17 cellular contexts compared by ENCODE assay signal in genomic region chr10:127939786-127940330, GRCh38. TPM values are rescaled to one million over a fixed set of nuclear protein-coding genes. Genes with fewer than 3 reads are reported as not detected.
DNase-seq lines count a peak whose midpoint lies in the region; TF ChIP-seq lines count a peak whose summit lies in the region.
"Had no signal": no experiment of that assay in that cellular context is flagged by ENCODE, and none has a peak within 500 bp of the region (broad histone marks: within the 10 kb centered on the region; RNA-seq: fewer than 3 reads in every experiment).

No MANE protein-coding gene starts in this region.

- no peaks in the 10 kb centered on the region for H3K79me2 ChIP-seq in MM.1S (ENCODE audit: low read length)

- TF ChIP-seq CTCF in MM.1S (IDR thresholded peaks at IDR 0.05; ENCODE audit: low read length) (no peak), chondrocyte (IDR thresholded peaks at IDR 0.05) (no peak)

- H3K4me3 ChIP-seq in MM.1S (ENCODE audit: low read length) (no peak overlapping the region), neuronal stem cell (ENCODE audit: low read length in 2 of 2) (no peak overlapping the region)
- H3K4me3 ChIP-seq: GM23338 had no signal

- peak overlapping the region; percentile 21 for H3K18ac ChIP-seq in neuronal stem cell (ENCODE audit: low read length)

- no peak overlapping the region for H3K4me3 Mint-ChIP-seq in chondrocyte (ENCODE audit: unreplicated experiment)
- H3K4me3 Mint-ChIP-seq: GM23338 had no signal

- H2AFZ ChIP-seq in MM.1S (ENCODE audit: low read length) (no peak overlapping the region), neuronal stem cell (ENCODE audit: low read length) (no peak overlapping the region)
- H2AFZ ChIP-seq: GM23338 had no signal

- peak overlapping the region; percentile 56 for H3K14ac ChIP-seq in neuronal stem cell (ENCODE audit: low read length)

- peak overlapping the region; percentile 44 for H4K91ac ChIP-seq in neuronal stem cell (ENCODE audit: low read depth, low read length, poor library complexity)

- no peaks in the 10 kb centered on the region for H3K79me1 ChIP-seq in neuronal stem cell (ENCODE audit: low read depth, low read length)

- no peaks in the 10 kb centered on the region for H3K27me3 Mint-ChIP-seq in chondrocyte (ENCODE audit: low read depth)

- H3K4me2 ChIP-seq in MM.1S (ENCODE audit: low read depth, low read length) (no peak overlapping the region), neuronal stem cell (ENCODE audit: insufficient read depth, low read length, poor library complexity, severe bottlenecking) (no peak overlapping the region)
- H3K4me2 ChIP-seq: GM23338 had no signal

- H3K4me1 ChIP-seq in MM.1S (ENCODE audit: low read length) (no peaks in the 10 kb centered on the region), neuronal stem cell (ENCODE audit: control insufficient read depth in 2 of 2, insufficient read depth in 1 of 2, low read depth in 1 of 2, low read length in 2 of 2) (peaks cover 0 to 5% of the 10 kb centered on the region in 2 donors)

- no peaks in the 10 kb centered on the region for H3K9me3 Mint-ChIP-seq in chondrocyte (ENCODE audit: low read depth)
- H3K9me3 Mint-ChIP-seq: GM23338 had no signal

- H3K4me1 Mint-ChIP-seq in chondrocyte (ENCODE audit: low read depth): peaks cover 62% of the 10 kb centered on the region

- DNase-seq in NCI-H1105 treated with DMSO at 0.1 percent for 48 hours (lab: John Stamatoyannopoulos, UW) (peak; percentile 16), NCI-H1105 (lab: John Stamatoyannopoulos, UW) (no peak), MM.1S (peak; percentile 38), chondrocyte (ENCODE audit: low spot score) (no peak), neuronal stem cell (ENCODE audit: low spot score) (no peak), COLO829 (ENCODE audit: low spot score) (no peak), kidney tubule cell (ENCODE audit: low spot score) (no peak)
- no peak for DNase-seq in activated T-cell treated with anti-CD3 and anti-CD28 coated beads, Interleukin-2, amount 50 U/mL, for 48 hours
- DNase-seq: DND-41, GDM1, NCI-H1694 treated with DMSO at 0.1 percent for 48 hours, NCI-H510A had no signal

- peak overlapping the region; percentile 39 for H3K23ac ChIP-seq in neuronal stem cell (ENCODE audit: low read depth, low read length, poor library complexity)

- no peaks in the 10 kb centered on the region for H3K9me2 ChIP-seq in MM.1S (replicated peaks; ENCODE audit: insufficient read depth, low read length)

- H4K8ac ChIP-seq in neuronal stem cell (ENCODE audit: low read depth, low read length): no peak overlapping the region

- H3K27ac ChIP-seq in MM.1S (ENCODE audit: low read length) (peak overlapping the region; percentile 7; the same call in 1 of the 2 replicates), neuronal stem cell (replicated peaks; ENCODE audit: low read length) (no peak overlapping the region)
- H3K27ac ChIP-seq: C4-2B, HL-60 had no signal

- no peak overlapping the region for H2BK15ac ChIP-seq in neuronal stem cell (ENCODE audit: low read length)

- no CpG with 5 or more reads among the region's 4 CpGs for WGBS in neuronal stem cell (ENCODE audit: extremely low coverage in 2 of 2, insufficient read length in 2 of 2, insufficient replicate concordance in 1 of 2), 2 donors

- H2BK12ac ChIP-seq in neuronal stem cell (ENCODE audit: low read length): peak overlapping the region; percentile 26

- H3K9ac ChIP-seq in MM.1S (ENCODE audit: low read length) (no peak overlapping the region), neuronal stem cell (ENCODE audit: low read depth, low read length, poor library complexity) (peak overlapping the region; percentile 61)

- no peak overlapping the region for H2BK120ac ChIP-seq in neuronal stem cell (ENCODE audit: low read depth, low read length)

- H3K36me3 Mint-ChIP-seq in chondrocyte (ENCODE audit: low read depth): no peaks in the 10 kb centered on the region

- H3K9me3 ChIP-seq in MM.1S (replicated peaks; ENCODE audit: insufficient read depth, low read length) (no peaks in the 10 kb centered on the region), neuronal stem cell (replicated peaks in 1 of 2; ENCODE audit: control insufficient read depth in 2 of 2, insufficient read depth in 1 of 2, low read depth in 1 of 2, low read length in 2 of 2) (no peaks in the 10 kb centered on the region)

- H3K36me3 ChIP-seq in MM.1S (replicated peaks; ENCODE audit: insufficient read depth, low read length): no peaks in the 10 kb centered on the region
- H3K36me3 ChIP-seq in neuronal stem cell (replicated peaks in 1 of 2; ENCODE audit: control insufficient read depth in 2 of 2, insufficient read depth in 2 of 2, low read length in 2 of 2): no peaks in the 10 kb centered on the region

- H3K27me3 ChIP-seq in MM.1S (replicated peaks; ENCODE audit: insufficient read depth, low read length) (no peaks in the 10 kb centered on the region), neuronal stem cell (ENCODE audit: control insufficient read depth in 3 of 3, insufficient read depth in 3 of 3, low read depth in 1 of 3, low read length in 3 of 3) (no peaks in the 10 kb centered on the region)

- no peak overlapping the region for H3K4ac ChIP-seq in neuronal stem cell (ENCODE audit: low read length)

- H4K20me1 ChIP-seq in MM.1S (ENCODE audit: insufficient read depth, low read length): no peaks in the 10 kb centered on the region

- H2BK5ac ChIP-seq in neuronal stem cell (ENCODE audit: low read length): no peak overlapping the region

- H3K27ac Mint-ChIP-seq in chondrocyte (ENCODE audit: unreplicated experiment): peak overlapping the region; percentile 86
- H3K27ac Mint-ChIP-seq: GM23338 had no signal

- H3F3A ChIP-seq in MM.1S (ENCODE audit: insufficient read depth, low read length): no peaks in the 10 kb centered on the region

- H2AK5ac ChIP-seq in neuronal stem cell (ENCODE audit: low read depth, low read length): peak overlapping the region; percentile 50

RNA-seq across cellular contexts. Expression of gene PTPRE, which starts 33.0 kb away (rescaled TPM):
- 3.1 to 6.2 TPM (median 5.7 TPM) in 3 replicates for total RNA-seq in chondrocyte
- polyA plus RNA-seq in neuronal stem cell (2013, experiment 1 of 2): 0.52 TPM
- 1.0 TPM for polyA plus RNA-seq in neuronal stem cell (2013, experiment 2 of 2)

RNA-seq across cellular contexts. Expression of gene CLRN3, which starts 47.1 kb away (rescaled TPM):
- total RNA-seq in chondrocyte: not detected in 3 replicates
- not detected for polyA plus RNA-seq in neuronal stem cell (2013, experiment 1 of 2)
- not detected for polyA plus RNA-seq in neuronal stem cell (2013, experiment 2 of 2)
- total RNA-seq: GM23338, OCI-LY7, SK-MEL-5 had no signal
- polyA plus RNA-seq: GM23338 had no signal

Comparison
In these comparisons a context has a peak if more than half of its experiments do, and no peak if none do; other contexts are left out.
1. DNase-seq: peak in NCI-H1105 treated with DMSO at 0.1 percent for 48 hours (single experiment) and MM.1S (single experiment); none in NCI-H1105 (single experiment), chondrocyte (single experiment), neuronal stem cell (single experiment), COLO829 (single experiment), activated T-cell treated with anti-CD3 and anti-CD28 coated beads, Interleukin-2, amount 50 U/mL, for 48 hours (0 of 2) and kidney tubule cell (single experiment).